ENCODE assay signal across 9 cellular contexts in the genomic region with DNA sequence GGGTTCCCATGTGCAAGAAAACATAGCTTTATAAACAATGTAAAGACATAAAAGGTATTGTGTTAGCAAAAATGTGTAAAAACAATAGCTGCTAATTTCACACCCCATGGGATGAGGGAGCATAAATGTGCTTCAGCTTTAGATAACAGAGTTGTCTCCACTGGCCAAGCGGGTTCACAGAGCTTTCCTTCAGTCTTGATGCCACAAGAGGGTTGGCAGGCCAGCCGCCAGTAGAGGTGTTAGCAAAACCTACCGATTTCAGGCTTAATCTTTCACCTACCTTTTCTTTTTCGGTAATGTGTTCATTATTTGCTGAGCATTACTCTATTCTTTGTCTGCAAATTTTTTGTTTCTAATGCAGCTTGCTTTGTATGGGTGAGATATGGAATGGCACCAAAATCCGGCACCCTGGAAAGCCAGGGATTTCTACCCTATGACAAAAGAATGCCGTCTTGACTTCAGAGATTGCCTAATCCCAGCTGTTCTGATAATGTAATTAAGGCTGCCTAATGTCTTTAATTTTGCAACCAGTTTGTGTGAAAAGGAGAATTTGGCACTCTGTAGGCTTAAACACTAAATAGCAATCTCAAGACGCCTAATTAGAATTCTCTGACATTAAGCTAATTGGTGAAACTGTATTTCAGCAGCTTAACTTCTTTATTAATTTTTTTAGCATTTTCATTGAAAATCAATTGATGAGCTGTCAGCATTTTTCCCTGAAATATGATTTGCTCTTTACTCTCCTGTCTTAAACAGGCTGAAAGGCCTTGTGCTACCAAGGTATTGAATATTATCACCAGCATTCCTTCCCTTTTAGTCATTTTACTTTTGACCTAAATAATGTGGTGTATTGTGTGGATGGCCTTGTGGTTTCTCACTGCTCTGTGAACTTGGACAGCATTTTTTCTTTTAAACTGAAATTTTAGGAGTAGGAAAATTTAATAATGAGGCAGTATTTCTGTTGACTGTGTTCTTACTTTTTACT.
A peak's percentile ranks its signal among the peaks of the same experiment; 100 is the strongest.
DNase-seq lines count a peak whose midpoint lies in the region; TF ChIP-seq lines count a peak whose summit lies in the region.
"Had no signal": no experiment of that assay in that cellular context is flagged by ENCODE, and none has a peak within 500 bp of the region (broad histone marks: within the 10 kb centered on the region; RNA-seq: fewer than 3 reads in every experiment).

No MANE protein-coding gene starts in this region.

- H3K4me1 ChIP-seq in ACC112 (ENCODE audit: control insufficient read depth, insufficient read depth, low read length, unreplicated experiment) (peaks cover 36% of the 10 kb centered on the region), prostate gland (replicated peaks) (no peaks in the 10 kb centered on the region)

- peak; percentile 81 to 86 for DNase-seq in cardiac fibroblast (ENCODE audit: low read depth in 2 of 2)
- DNase-seq in kidney glomerular epithelial cell (lab: John Stamatoyannopoulos, UW), result peak; percentile 79
- no peak for DNase-seq in NCI-H1436 (lab: John Stamatoyannopoulos, UW)
- DNase-seq in NCI-H2196 treated with DMSO at 0.1 percent for 48 hours (lab: John Stamatoyannopoulos, UW; ENCODE audit: unreplicated experiment), result no peak
- DNase-seq in stimulated activated CD4-positive, alpha-beta T cell treated with anti-CD3 and anti-CD28 coated beads, Interleukin-4, amount 100 ng/mL, for 4 hours, result no peak
- no peak for DNase-seq in prostate gland (ENCODE audit: low spot score)
- DNase-seq: NCI-H1694 treated with DMSO at 0.1 percent for 48 hours had no signal

- TF ChIP-seq RAD21 in Ishikawa (IDR thresholded peaks at IDR 0.05; ENCODE audit: low read depth), result no peak

- H3K36me3 ChIP-seq in ACC112 (ENCODE audit: insufficient read depth, low read length), result peaks cover 4% of the 10 kb centered on the region; the same call in 1 of the 2 replicates
- no peaks in the 10 kb centered on the region for H3K36me3 ChIP-seq in prostate gland

- intact Hi-C loops in prostate gland (cut with DNase I), result no loop called here

- TF ChIP-seq POLR2A in prostate gland (IDR thresholded peaks at IDR 0.05), result no peak

- no peak for TF ChIP-seq EP300 in Ishikawa (IDR thresholded peaks at IDR 0.05; ENCODE audit: borderline replicate concordance)

- 93% methylated on average over 7 of the region's 7 CpGs for WGBS in prostate gland

- peak overlapping the region; percentile 50 for H3K4me3 ChIP-seq in ACC112 (ENCODE audit: low read depth, low read length)
- no peak overlapping the region for H3K4me3 ChIP-seq in cardiac fibroblast (replicated peaks in 1 of 2; ENCODE audit: low read depth in 2 of 2, low read length in 2 of 2)
- H3K4me3 ChIP-seq in prostate gland, result no peak overlapping the region

- H3K27ac ChIP-seq in ACC112 (ENCODE audit: low read depth, low read length) (peak overlapping the region; percentile 83), prostate gland (no peak overlapping the region)

- TF ChIP-seq CTCF in cardiac fibroblast (IDR thresholded peaks at IDR 0.05; ENCODE audit: low read depth, low read length), result no peak
- TF ChIP-seq CTCF in prostate gland (IDR thresholded peaks at IDR 0.05), result no peak

- H3K27me3 ChIP-seq in ACC112 (ENCODE audit: insufficient read depth, low read length) (no peaks in the 10 kb centered on the region), prostate gland (replicated peaks; ENCODE audit: insufficient read depth) (no peaks in the 10 kb centered on the region)

- H3K9me3 ChIP-seq in prostate gland, result no peaks in the 10 kb centered on the region

- H2AFZ ChIP-seq in ACC112 (ENCODE audit: low read length, unreplicated experiment), result no peak overlapping the region

- no peaks in the 10 kb centered on the region for H3K79me2 ChIP-seq in ACC112 (ENCODE audit: control insufficient read depth, insufficient read depth, low read length, unreplicated experiment)

TF ChIP-seq in Ishikawa, 13 proteins besides CTCF, POLR2A, EP300 and RAD21:
- no peak for TF ChIP-seq EGR1 (IDR thresholded peaks at IDR 0.05)
- 0 out of 2 replicates have a peak, but pooled peaks have one; percentile 11 for TF ChIP-seq NFIC (IDR thresholded peaks at IDR 0.05)
- no peak for TF ChIP-seq CREB1 (IDR thresholded peaks at IDR 0.05; ENCODE audit: low read depth)
- no peak for TF ChIP-seq FOXM1 (IDR thresholded peaks at IDR 0.05; ENCODE audit: borderline replicate concordance, low read depth)
- TF ChIP-seq CEBPB (IDR thresholded peaks at IDR 0.05), result peak; percentile 60
- no peak for TF ChIP-seq ZBTB7A (IDR thresholded peaks at IDR 0.05; ENCODE audit: low read depth)
- peak; percentile 77 for TF ChIP-seq TEAD4 (IDR thresholded peaks at IDR 0.05)

Comparison
In these comparisons a context has a peak if more than half of its experiments do, and no peak if none do; other contexts are left out.
1. DNase-seq: peak in cardiac fibroblast (2 of 2) and kidney glomerular epithelial cell (single experiment); none in NCI-H1436 (single experiment), NCI-H2196 treated with DMSO at 0.1 percent for 48 hours (single experiment), stimulated activated CD4-positive, alpha-beta T cell treated with anti-CD3 and anti-CD28 coated beads, Interleukin-4, amount 100 ng/mL, for 4 hours (0 of 2) and prostate gland (single experiment).